In the genomic region with DNA sequence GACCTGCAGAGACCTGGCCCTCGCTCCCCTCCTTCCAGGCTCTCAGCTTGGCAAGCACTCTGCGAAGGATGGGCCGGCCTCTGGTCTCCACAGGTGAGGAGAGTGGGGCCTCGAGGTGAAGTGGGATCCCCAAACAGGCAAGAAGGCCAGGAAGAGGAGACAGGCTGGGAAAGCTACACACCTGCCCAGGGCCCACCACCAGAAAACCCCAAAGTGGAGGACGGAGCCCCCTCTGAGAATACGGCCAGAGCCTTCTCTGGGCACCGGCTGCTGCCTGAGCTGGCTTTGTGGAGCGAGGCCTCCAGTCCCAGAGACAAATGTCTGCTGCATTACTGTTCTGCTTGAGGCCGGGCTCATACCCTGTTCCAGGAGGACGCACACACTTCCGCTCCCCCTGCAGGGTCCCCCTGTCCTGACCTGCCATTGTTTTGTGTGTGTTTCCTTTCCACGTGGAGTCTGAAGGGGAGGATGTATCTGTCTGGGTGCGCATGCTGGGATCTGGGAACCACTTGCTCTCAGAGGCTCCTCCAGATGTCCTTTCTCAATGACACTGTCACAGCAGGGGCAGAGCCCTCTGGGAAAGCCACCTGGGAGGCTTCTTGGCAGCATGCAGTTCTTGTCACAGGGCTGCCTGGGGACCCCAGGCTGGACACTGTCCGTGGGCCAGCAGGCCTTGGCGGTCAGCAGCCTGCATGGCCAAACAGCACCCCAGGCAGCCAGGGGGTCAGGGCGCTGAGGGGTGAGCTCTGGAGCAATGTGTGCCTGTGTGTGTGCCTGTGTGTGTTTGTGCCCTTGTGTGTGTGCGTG, we compare ENCODE assay signal across 17 cellular contexts. TPM values are rescaled to one million over a fixed set of nuclear protein-coding genes. Genes with fewer than 3 reads are reported as not detected.
DNase-seq lines count a peak whose midpoint lies in the region; ATAC-seq and TF ChIP-seq lines count a peak whose summit lies in the region.
"Had no signal": no experiment of that assay in that cellular context is flagged by ENCODE, and none has a peak within 500 bp of the region (broad histone marks: within the 10 kb centered on the region; RNA-seq: fewer than 3 reads in every experiment).

No MANE protein-coding gene starts in this region.

- peak overlapping the region; percentile 84 for H3K4me2 ChIP-seq in BLaER1
- no peak overlapping the region for H3K4me2 ChIP-seq in osteoblast (ENCODE audit: insufficient read depth, low read length)

- no peaks in the 10 kb centered on the region for H3K36me3 ChIP-seq in BLaER1
- H3K36me3 ChIP-seq in MG63, result no peaks in the 10 kb centered on the region; the same call in 1 of the 2 replicates
- H3K36me3 ChIP-seq in osteoblast (ENCODE audit: insufficient read depth, low read length), result no peaks in the 10 kb centered on the region
- H3K36me3 ChIP-seq: ascending aorta, heart left ventricle, SJCRH30 had no signal

- H4K20me1 ChIP-seq in BLaER1 (0 out of 2 replicates have a peak, but pooled peaks cover 5% of the 10 kb centered on the region), osteoblast (ENCODE audit: insufficient read depth, low read length) (no peaks in the 10 kb centered on the region)

- TF ChIP-seq CTCF in osteoblast (IDR thresholded peaks at IDR 0.05; ENCODE audit: extremely low read depth, low read depth, low read length), result no peak

- H3K4me3 ChIP-seq in BLaER1 (no peak overlapping the region), MG63 (no peak overlapping the region), osteoblast (ENCODE audit: insufficient read depth, low read length) (no peak overlapping the region)
- H3K4me3 ChIP-seq: ascending aorta, coronary artery, heart left ventricle, SJCRH30 had no signal

- no peak overlapping the region; the same call in 1 of the 2 replicates for H3K9ac ChIP-seq in BLaER1

- H3K27me3 ChIP-seq in BLaER1, result no peaks in the 10 kb centered on the region
- no peaks in the 10 kb centered on the region for H3K27me3 ChIP-seq in MG63
- H3K27me3 ChIP-seq in osteoblast (ENCODE audit: insufficient read depth, low read length), result peaks cover 22% of the 10 kb centered on the region
- H3K27me3 ChIP-seq: ascending aorta had no signal

- H2AFZ ChIP-seq in osteoblast (ENCODE audit: low read length), result no peak overlapping the region

- H3K79me2 ChIP-seq in osteoblast (ENCODE audit: insufficient read depth, low read length), result no peaks in the 10 kb centered on the region

- H3K4me1 ChIP-seq in BLaER1, result peaks cover 46% of the 10 kb centered on the region
- peaks cover 35% of the 10 kb centered on the region for H3K4me1 ChIP-seq in osteoblast (ENCODE audit: insufficient read depth, low read length)
- H3K4me1 ChIP-seq: ascending aorta had no signal

- DNase-seq in MG63 (peak; percentile 22), ecto neural progenitor cell (ENCODE audit: low spot score) (peak; percentile 41), osteoblast (ENCODE audit: insufficient read length, low spot score, missing footprints) (peak; percentile 5), DMS153 (lab: John Stamatoyannopoulos, UW) (no peak), LoVo (ENCODE audit: low spot score) (no peak), NCI-H1694 (lab: John Stamatoyannopoulos, UW) (no peak)
- DNase-seq: activated gamma-delta T cell treated with Interleukin-2 at 50 U/mL for 16 hours; DMS 273 treated with DMSO at 0.1 percent for 48 hours; erythroblast; heart left ventricle; NCI-H2107; SJCRH30; stimulated activated CD4-positive, alpha-beta T cell treated with anti-CD3 and anti-CD28 coated beads, Interleukin-4, amount 100 ng/mL, for 4 hours had no signal

- H3K27ac ChIP-seq in BLaER1 (peak overlapping the region; percentile 58; the same call in 1 of the 2 replicates), osteoblast (ENCODE audit: low read depth, low read length) (peak overlapping the region; percentile 54)
- H3K27ac ChIP-seq: ascending aorta, coronary artery, heart left ventricle, SJCRH30 had no signal

- no peak for ATAC-seq in GM21423 (IDR thresholded peaks at IDR 0.05; ENCODE audit: unreplicated experiment)

- H3K9me3 ChIP-seq in BLaER1 (no peaks in the 10 kb centered on the region), MG63 (peaks cover 3% of the 10 kb centered on the region; the same call in 1 of the 2 replicates), osteoblast (ENCODE audit: low read depth, low read length) (no peaks in the 10 kb centered on the region)
- H3K9me3 ChIP-seq: ascending aorta, heart left ventricle, SJCRH30 had no signal

RNA-seq across cellular contexts. Expression of gene KCNF1, which starts 20.8 kb away (rescaled TPM):
- 1.3 and 6.8 TPM in 2 replicates for total RNA-seq in MG63 (2014; rRNA removed; shearing (Covaris generic); ENCODE audit: low replicate concordance)
- under 0.01 TPM in 1 of 2 replicates, not detected in the other for total RNA-seq in osteoblast
- total RNA-seq: ascending aorta had no signal

Comparison
In these comparisons a context has a peak if more than half of its experiments do, and no peak if none do; other contexts are left out.
1. DNase-seq: peak in MG63 (single experiment), ecto neural progenitor cell (single experiment) and osteoblast (single experiment); none in DMS153 (single experiment), LoVo (single experiment) and NCI-H1694 (single experiment).